ENCODE assay signal across 18 cellular contexts in genomic region chr17:63707151-63707550, GRCh38. TPM values are rescaled to one million over a fixed set of nuclear protein-coding genes. Genes with fewer than 3 reads are reported as not detected.
A peak's percentile ranks its signal among the peaks of the same experiment; 100 is the strongest.
DNase-seq lines count a peak whose midpoint lies in the region; ATAC-seq and TF ChIP-seq lines count a peak whose summit lies in the region.
"Had no signal": no experiment of that assay in that cellular context is flagged by ENCODE, and none has a peak within 500 bp of the region (broad histone marks: within the 10 kb centered on the region; RNA-seq: fewer than 3 reads in every experiment).

No MANE protein-coding gene starts in this region.

- H3K27me3 Mint-ChIP-seq in CD8-positive, alpha-beta memory T cell: no peaks in the 10 kb centered on the region
- no peaks in the 10 kb centered on the region for H3K27me3 Mint-ChIP-seq in activated T-cell treated with anti-CD3 and anti-CD28 coated beads, Interleukin-2, amount 50 U/mL, for 4 hours (ENCODE audit: low read depth)
- no peaks in the 10 kb centered on the region for H3K27me3 Mint-ChIP-seq in naive thymus-derived CD4-positive, alpha-beta T cell

- CTCF ChIA-PET in CD8-positive, alpha-beta memory T cell (lab: Charles Lee): interaction anchor here (11.3 kb wide), 1 partner anchor 13 kb away, joined by 251 read pairs; no protein-coding TSS in a partner anchor
- CTCF ChIA-PET in naive thymus-derived CD4-positive, alpha-beta T cell (lab: Charles Lee): interaction anchor here (1.3 to 10.2 kb wide), 2 partner anchors 12 to 35 kb away, joined by 3 to 198 read pairs; no protein-coding TSS in a partner anchor

- intact Hi-C loops in naive thymus-derived CD4-positive, alpha-beta T cell (cut with micrococcal nuclease): no loop called here
- intact Hi-C loops in lower leg skin (cut with DNase I; ENCODE audit: low total_unique reads): no loop called here

- TF ChIP-seq CTCF in lower leg skin (IDR thresholded peaks at IDR 0.05): no peak

- POLR2A ChIA-PET in CD8-positive, alpha-beta memory T cell (lab: Charles Lee): interaction anchor here (0.6 to 14.8 kb wide), 8 partner anchors 11 to 320 kb away, joined by 3 to 270 read pairs (median 4); partner anchors contain the start of genes CCDC47 and DDX42
- POLR2A ChIA-PET in naive thymus-derived CD4-positive, alpha-beta T cell (lab: Charles Lee): interaction anchor here (0.6 to 19.5 kb wide), 13 partner anchors 8 to 281 kb away, joined by 3 to 810 read pairs (median 4); partner anchors contain the start of genes CCDC47, DDX42, PSMC5 and STRADA

- H3K27ac ChIP-seq in BLaER1 treated with 17β-estradiol and CSF1 and Interleukin-3, amounts not matched to agents 10 nM and 100 nM: peak overlapping the region in 2 of 11 experiments; percentile 19 to 23; a peak in 1 of 22 replicates
- peak overlapping the region; percentile 62 for H3K27ac ChIP-seq in CD8-positive, alpha-beta memory T cell (ENCODE audit: low read depth, low read length)
- peak overlapping the region; percentile 71 for H3K27ac ChIP-seq in naive thymus-derived CD4-positive, alpha-beta T cell (ENCODE audit: low read depth, low read length)
- H3K27ac ChIP-seq: foreskin keratinocyte, uterus had no signal

- H3K9ac ChIP-seq in BLaER1 treated with 17β-estradiol and CSF1 and Interleukin-3, amounts not matched to agents 10 nM and 100 nM: no peak overlapping the region

- no peak for TF ChIP-seq POLR2A in lower leg skin (IDR thresholded peaks at IDR 0.05)

- H3K36me3 Mint-ChIP-seq in CD8-positive, alpha-beta memory T cell: peaks cover 4 to 46% (median 13%) of the 10 kb centered on the region in 3 donors
- H3K36me3 Mint-ChIP-seq in activated T-cell treated with anti-CD3 and anti-CD28 coated beads, Interleukin-2, amount 50 U/mL, for 4 hours (ENCODE audit: insufficient read depth): peaks cover 18% of the 10 kb centered on the region
- peaks cover 0 to 45% (median 9%) of the 10 kb centered on the region in 5 donors for H3K36me3 Mint-ChIP-seq in naive thymus-derived CD4-positive, alpha-beta T cell

- H3K4me3 ChIP-seq in BLaER1 treated with 17β-estradiol and CSF1 and Interleukin-3, amounts not matched to agents 10 nM and 100 nM: no peak overlapping the region
- peak overlapping the region; percentile 55 for H3K4me3 ChIP-seq in CD8-positive, alpha-beta memory T cell (ENCODE audit: low read length)
- H3K4me3 ChIP-seq in naive thymus-derived CD4-positive, alpha-beta T cell (ENCODE audit: low read length): peak overlapping the region; percentile 43
- no peak overlapping the region for H3K4me3 ChIP-seq in lower leg skin (ENCODE audit: low read depth, poor library complexity, severe bottlenecking)
- H3K4me3 ChIP-seq: K562, uterus had no signal

- peak overlapping the region; percentile 79 to 88 (median 84) for H3K4me3 Mint-ChIP-seq in CD8-positive, alpha-beta memory T cell
- peak overlapping the region; percentile 31 for H3K4me3 Mint-ChIP-seq in activated T-cell treated with anti-CD3 and anti-CD28 coated beads, Interleukin-2, amount 50 U/mL, for 4 hours
- H3K4me3 Mint-ChIP-seq in naive thymus-derived CD4-positive, alpha-beta T cell: peak overlapping the region; percentile 59 to 97 (median 77)

- H3K27me3 ChIP-seq in BLaER1 treated with 17β-estradiol and CSF1 and Interleukin-3, amounts not matched to agents 10 nM and 100 nM: no peaks in the 10 kb centered on the region
- no peaks in the 10 kb centered on the region for H3K27me3 ChIP-seq in CD8-positive, alpha-beta memory T cell (ENCODE audit: insufficient read depth, low read length, poor library complexity, severe bottlenecking)
- no peaks in the 10 kb centered on the region for H3K27me3 ChIP-seq in naive thymus-derived CD4-positive, alpha-beta T cell (ENCODE audit: control insufficient read depth in 2 of 2, insufficient read depth in 2 of 2, low read length in 2 of 2)
- H3K27me3 ChIP-seq: foreskin keratinocyte, uterus had no signal

- peaks cover 70 to 85% (median 74%) of the 10 kb centered on the region in 3 donors for H3K4me1 Mint-ChIP-seq in CD8-positive, alpha-beta memory T cell
- peaks cover 79% of the 10 kb centered on the region for H3K4me1 Mint-ChIP-seq in activated T-cell treated with anti-CD3 and anti-CD28 coated beads, Interleukin-2, amount 50 U/mL, for 4 hours (ENCODE audit: low read depth)
- peaks cover 56 to 85% (median 76%) of the 10 kb centered on the region in 7 donors for H3K4me1 Mint-ChIP-seq in naive thymus-derived CD4-positive, alpha-beta T cell

- no peak for ATAC-seq in activated T-cell treated with anti-CD3 and anti-CD28 coated beads, Interleukin-2, amount 50 U/mL, for 4 hours
- ATAC-seq in naive thymus-derived CD4-positive, alpha-beta T cell: peak; percentile 52
- ATAC-seq in HG02852 (IDR thresholded peaks at IDR 0.05; ENCODE audit: unreplicated experiment): no peak
- ATAC-seq: foreskin keratinocyte, K562, left lobe of liver, right cardiac atrium had no signal

- peaks cover 46 to 53% (median 49%) of the 10 kb centered on the region in 10 experiments for H3K4me1 ChIP-seq in BLaER1 treated with 17β-estradiol and CSF1 and Interleukin-3, amounts not matched to agents 10 nM and 100 nM
- peaks cover 86% of the 10 kb centered on the region for H3K4me1 ChIP-seq in CD8-positive, alpha-beta memory T cell (ENCODE audit: insufficient read depth, low read length)
- H3K4me1 ChIP-seq in naive thymus-derived CD4-positive, alpha-beta T cell (ENCODE audit: control insufficient read depth in 2 of 2, insufficient read depth in 2 of 2, low read length in 2 of 2): peaks cover 62 to 72% of the 10 kb centered on the region in 2 donors
- H3K4me1 ChIP-seq: foreskin keratinocyte, uterus had no signal

- H3K27ac Mint-ChIP-seq in CD8-positive, alpha-beta memory T cell: peak overlapping the region; percentile 80 to 99 (median 95)
- H3K27ac Mint-ChIP-seq in naive thymus-derived CD4-positive, alpha-beta T cell: peak overlapping the region; percentile 83 to 98 (median 90)

- H4K20me1 ChIP-seq in BLaER1 treated with 17β-estradiol and CSF1 and Interleukin-3, amounts not matched to agents 10 nM and 100 nM: peaks cover 0 to 53% (median 39%) of the 10 kb centered on the region in 11 experiments; a peak in 19 of 22 replicates

- H3K9me3 Mint-ChIP-seq in CD8-positive, alpha-beta memory T cell: no peaks in the 10 kb centered on the region
- H3K9me3 Mint-ChIP-seq in activated T-cell treated with anti-CD3 and anti-CD28 coated beads, Interleukin-2, amount 50 U/mL, for 4 hours: no peaks in the 10 kb centered on the region
- no peaks in the 10 kb centered on the region for H3K9me3 Mint-ChIP-seq in naive thymus-derived CD4-positive, alpha-beta T cell

- peak overlapping the region in 10 of 11 experiments; percentile 48 to 87 (median 66); a peak in 13 of 22 replicates for H3K4me2 ChIP-seq in BLaER1 treated with 17β-estradiol and CSF1 and Interleukin-3, amounts not matched to agents 10 nM and 100 nM

- WGBS in lower leg skin, 2 donors: 86 to 90% methylated on average over 7 to 11 of the region's 11 CpGs

- no peaks in the 10 kb centered on the region for H3K9me3 ChIP-seq in BLaER1 treated with 17β-estradiol and CSF1 and Interleukin-3, amounts not matched to agents 10 nM and 100 nM (replicated peaks in 1 of 11)
- H3K9me3 ChIP-seq in CD8-positive, alpha-beta memory T cell (ENCODE audit: low read length): no peaks in the 10 kb centered on the region
- H3K9me3 ChIP-seq in naive thymus-derived CD4-positive, alpha-beta T cell (ENCODE audit: control insufficient read depth in 2 of 3, low read length in 3 of 3): no peaks in the 10 kb centered on the region
- H3K9me3 ChIP-seq: uterus had no signal

- DNase-seq in CD8-positive, alpha-beta memory T cell: peak in 4 of 5 donors; percentile 21 to 67 (median 61)
- no peak for DNase-seq in activated T-cell treated with anti-CD3 and anti-CD28 coated beads, Interleukin-2, amount 50 U/mL, for 4 hours
- peak in 6 of 9 donors; percentile 45 to 61 (median 50) for DNase-seq in naive thymus-derived CD4-positive, alpha-beta T cell
- DNase-seq in occipital lobe (lab: John Stamatoyannopoulos, UW) (no peak), lower leg skin (ENCODE audit: low spot score in 2 of 2) (no peak)
- DNase-seq: DMS153; foreskin keratinocyte; MV-4-11; NCI-H1930; NCI-H446; NK-92 treated with Interleukin-12 subunit alpha and Interleukin-12 subunit beta, amount 100 ng/mL, for 24 hours; right cardiac atrium; RPMI8226; uterus had no signal

- peaks cover 80 to 96% (median 90%) of the 10 kb centered on the region in 11 experiments for H3K36me3 ChIP-seq in BLaER1 treated with 17β-estradiol and CSF1 and Interleukin-3, amounts not matched to agents 10 nM and 100 nM
- no peaks in the 10 kb centered on the region for H3K36me3 ChIP-seq in CD8-positive, alpha-beta memory T cell (ENCODE audit: insufficient read depth, low read length)
- H3K36me3 ChIP-seq in naive thymus-derived CD4-positive, alpha-beta T cell (ENCODE audit: control insufficient read depth in 2 of 3, insufficient read depth in 3 of 3, low read length in 3 of 3): peaks cover 0 to 14% (median 5%) of the 10 kb centered on the region in 3 experiments
- H3K36me3 ChIP-seq: uterus had no signal

RNA-seq across cellular contexts. Expression of gene LIMD2, which starts 7.2 kb away (rescaled TPM):
- 100 to 1,000 TPM; 236 to 240 TPM for total RNA-seq in CD8-positive, alpha-beta memory T cell
- 495 TPM for polyA plus RNA-seq in CD8-positive, alpha-beta memory T cell
- 100 to 1,000 TPM; 119 to 169 (median 146) TPM for total RNA-seq in activated T-cell treated with anti-CD3 and anti-CD28 coated beads, Interleukin-2, amount 50 U/mL, for 4 hours
- 100 to 1,000 TPM; 575 to 937 (median 595) TPM for total RNA-seq in naive thymus-derived CD4-positive, alpha-beta T cell
- polyA plus RNA-seq in naive thymus-derived CD4-positive, alpha-beta T cell: 100 to 1,000 TPM; 542 to 792 TPM
- total RNA-seq in occipital lobe (15.0 TPM), lower leg skin (1 to 10 TPM; 3.3 to 9.0 (median 4.8) TPM)

RNA-seq across cellular contexts. Expression of gene STRADA, which starts 34.4 kb away (rescaled TPM):
- total RNA-seq in CD8-positive, alpha-beta memory T cell: 10 to 100 TPM; 56.7 to 57.2 TPM
- polyA plus RNA-seq in CD8-positive, alpha-beta memory T cell: 22.8 TPM
- 10 to 100 TPM; 35.8 to 37.7 (median 35.9) TPM for total RNA-seq in activated T-cell treated with anti-CD3 and anti-CD28 coated beads, Interleukin-2, amount 50 U/mL, for 4 hours
- 10 to 100 TPM; 51.0 to 69.7 (median 54.2) TPM for total RNA-seq in naive thymus-derived CD4-positive, alpha-beta T cell
- polyA plus RNA-seq in naive thymus-derived CD4-positive, alpha-beta T cell: 10 to 100 TPM; 19.9 to 24.2 TPM
- 27.8 TPM for total RNA-seq in occipital lobe
- total RNA-seq in lower leg skin: 10 to 100 TPM; 15.8 to 26.4 (median 19.3) TPM

Comparison
In these comparisons a context has a peak if more than half of its experiments do, and no peak if none do; other contexts are left out.
1. H3K4me3 ChIP-seq: peak in CD8-positive, alpha-beta memory T cell (single experiment) and naive thymus-derived CD4-positive, alpha-beta T cell (single experiment); none in BLaER1 treated with 17β-estradiol and CSF1 and Interleukin-3, amounts not matched to agents 10 nM and 100 nM (0 of 10) and lower leg skin (single experiment).
2. DNase-seq: peak in CD8-positive, alpha-beta memory T cell (4 of 5) and naive thymus-derived CD4-positive, alpha-beta T cell (6 of 9); none in activated T-cell treated with anti-CD3 and anti-CD28 coated beads, Interleukin-2, amount 50 U/mL, for 4 hours (single experiment), occipital lobe (single experiment) and lower leg skin (0 of 2).
3. H3K4me3 Mint-ChIP-seq: peak in every context shown above with its lines; median percentile 84 in CD8-positive, alpha-beta memory T cell; 77 in naive thymus-derived CD4-positive, alpha-beta T cell; 31 in activated T-cell treated with anti-CD3 and anti-CD28 coated beads, Interleukin-2, amount 50 U/mL, for 4 hours.